Comparison of ENCODE assay signal across 11 cellular contexts in genomic region chr16:81469183-81469677, GRCh38. TPM values are rescaled to one million over a fixed set of nuclear protein-coding genes. Genes with fewer than 3 reads are reported as not detected.
A peak's percentile ranks its signal among the peaks of the same experiment; 100 is the strongest.
DNase-seq lines count a peak whose midpoint lies in the region; ATAC-seq, FAIRE-seq and TF ChIP-seq lines count a peak whose summit lies in the region.
"Had no signal": no experiment of that assay in that cellular context is flagged by ENCODE, and none has a peak within 500 bp of the region (broad histone marks: within the 10 kb centered on the region; RNA-seq: fewer than 3 reads in every experiment).

No MANE protein-coding gene starts in this region.

- no peak overlapping the region for H2BK12ac ChIP-seq in H1 (ENCODE audit: low read depth, low read length)

- TF ChIP-seq EP300 in H1 (IDR thresholded peaks at IDR 0.05; ENCODE audit: borderline replicate concordance in 1 of 2, low read depth in 2 of 2, low read length in 2 of 2) = no peak

- H3K27ac ChIP-seq in SU-DHL-6 (ENCODE audit: low read depth, low read length) = peak overlapping the region; percentile 84
- no peak overlapping the region for H3K27ac ChIP-seq in H1 (ENCODE audit: low read depth, low read length)
- no peak overlapping the region for H3K27ac ChIP-seq in testis
- H3K27ac ChIP-seq: right atrium auricular region had no signal

- no peak overlapping the region for H4K91ac ChIP-seq in H1 (replicated peaks; ENCODE audit: insufficient read length, low read length)

- H3K4me3 Mint-ChIP-seq in activated CD4-positive, alpha-beta T cell treated with anti-CD3 and anti-CD28 coated beads, Interleukin-2, amount 10 ng/mL, durations not matched to agents 24 days and 14 days = peak overlapping the region; percentile 66

- WGBS in H1 (ENCODE audit: extremely low coverage in 1 of 2, insufficient coverage in 1 of 2, insufficient read length in 1 of 2, insufficient replicate concordance in 2 of 2, low coverage in 1 of 2, low lambda C conversion rate in 2 of 2, missing lambda C conversion rate in 1 of 2), 2 experiments = 74% methylated on average over 4 of the region's 4 CpGs; no CpG with 5 or more reads in 1 of the 2 experiments
- 81 to 94% methylated on average over 4 of the region's 4 CpGs for WGBS in testis, 2 donors

- H3K4me2 ChIP-seq in SU-DHL-6 (ENCODE audit: low read depth, low read length, poor library complexity, severe bottlenecking) (peak overlapping the region; percentile 57), H1 (ENCODE audit: insufficient read depth in 1 of 2, low read depth in 2 of 2, low read length in 2 of 2) (no peak overlapping the region)

- no peak for FAIRE-seq in H1 (lab: Jason Lieb, UNC)

- H2BK5ac ChIP-seq in H1 (ENCODE audit: low read depth, low read length) = no peak overlapping the region

- no peak overlapping the region for H2AFZ ChIP-seq in SU-DHL-6 (ENCODE audit: low read depth, low read length, severe bottlenecking)
- H2AFZ ChIP-seq in H1 (ENCODE audit: low read length) = no peak overlapping the region

- H2BK120ac ChIP-seq in H1 (replicated peaks; ENCODE audit: low read depth, low read length) = no peak overlapping the region

- H3K56ac ChIP-seq in H1 (replicated peaks; ENCODE audit: insufficient read length, low read depth, low read length) = no peak overlapping the region

- no peak overlapping the region for H2BK15ac ChIP-seq in H1 (ENCODE audit: low read length)

- H3K79me2 ChIP-seq in SU-DHL-6 (ENCODE audit: insufficient read depth, low read length) (peaks cover 56% of the 10 kb centered on the region), H1 (ENCODE audit: control insufficient read depth in 1 of 2, insufficient read depth in 2 of 2, low read length in 2 of 2) (peaks cover 12 to 94% of the 10 kb centered on the region in 2 experiments)

- POLR2A ChIA-PET in H1 (lab: Charles Lee; ENCODE audit: partially characterized antibody) = interaction anchor here (1.0 to 2.1 kb wide), 3 partner anchors 10 to 23 kb away, joined by 3 to 4 read pairs (median 3); no protein-coding TSS in a partner anchor

- CTCF ChIA-PET in H1 (lab: Charles Lee; ENCODE audit: partially characterized antibody) = interaction anchor here (1.0 to 1.7 kb wide), 5 partner anchors 10 to 386 kb away, joined by 3 to 6 read pairs (median 3); no protein-coding TSS in a partner anchor

- no peaks in the 10 kb centered on the region for H3K9me2 ChIP-seq in SU-DHL-6 (replicated peaks; ENCODE audit: insufficient read depth, low read length)

- no peak overlapping the region for H3K14ac ChIP-seq in H1 (ENCODE audit: insufficient read length)

- no peak overlapping the region for H2BK20ac ChIP-seq in H1 (ENCODE audit: low read length)

- no peak overlapping the region for H3K23ac ChIP-seq in H1 (ENCODE audit: insufficient read length)

- H3K27me3 ChIP-seq in SU-DHL-6 (ENCODE audit: low read length) (no peaks in the 10 kb centered on the region), H1 (replicated peaks in 1 of 4; ENCODE audit: control insufficient read depth in 3 of 4, extremely low read depth in 1 of 4, insufficient read depth in 3 of 4, low read length in 3 of 4) (no peaks in the 10 kb centered on the region), testis (no peaks in the 10 kb centered on the region)
- H3K27me3 ChIP-seq: right atrium auricular region had no signal

- H3K36me3 Mint-ChIP-seq in activated CD4-positive, alpha-beta T cell treated with anti-CD3 and anti-CD28 coated beads, Interleukin-2, amount 10 ng/mL, durations not matched to agents 24 days and 14 days (ENCODE audit: low read depth) = peaks cover 12% of the 10 kb centered on the region

- H4K5ac ChIP-seq in H1 (ENCODE audit: insufficient read length, low read depth, low read length) = no peak overlapping the region

- H3K4me1 ChIP-seq in H1 (replicated peaks in 1 of 4; ENCODE audit: control insufficient read depth in 3 of 4, insufficient read depth in 4 of 4, low read length in 3 of 4) = peaks cover 2 to 8% (median 7%) of the 10 kb centered on the region in 4 experiments; a peak in 5 of 7 replicates
- H3K4me1 ChIP-seq in testis = peaks cover 3% of the 10 kb centered on the region

- H4K20me1 ChIP-seq in SU-DHL-6 (ENCODE audit: low read depth, low read length) (no peaks in the 10 kb centered on the region), H1 (replicated peaks in 1 of 2; ENCODE audit: control insufficient read depth in 1 of 2, insufficient read depth in 2 of 2, low read length in 2 of 2) (peaks cover 33 to 55% of the 10 kb centered on the region in 2 experiments)

- peak overlapping the region; percentile 39 for H3K9ac ChIP-seq in SU-DHL-6 (ENCODE audit: low read length)
- no peak overlapping the region for H3K9ac ChIP-seq in H1 (replicated peaks in 1 of 4; ENCODE audit: extremely low read depth in 1 of 4, low read depth in 3 of 4, low read length in 3 of 4)

- no peak for TF ChIP-seq CTCF in SU-DHL-6 (IDR thresholded peaks at IDR 0.05; ENCODE audit: insufficient read depth, low read length, poor library complexity, severe bottlenecking)
- TF ChIP-seq CTCF in H1 (IDR thresholded peaks at IDR 0.05; ENCODE audit: control extremely low read depth in 1 of 3, insufficient read depth in 1 of 3, low read depth in 1 of 3, low read length in 3 of 3) = no peak
- TF ChIP-seq CTCF in testis (IDR thresholded peaks at IDR 0.05) = no peak

- peaks cover 16% of the 10 kb centered on the region for H3F3A ChIP-seq in SU-DHL-6 (ENCODE audit: insufficient read depth)

- no peak overlapping the region for H4K8ac ChIP-seq in H1 (ENCODE audit: extremely low read depth, insufficient read depth, low read length)

- intact Hi-C loops in activated CD4-positive, alpha-beta T cell treated with anti-CD3 and anti-CD28 coated beads, Interleukin-2, amount 10 ng/mL, durations not matched to agents 24 days and 14 days (cut with micrococcal nuclease) = no loop called here
- intact Hi-C loops in testis (cut with DNase I; ENCODE audit: low total_unique reads) = no loop called here

- no peak overlapping the region for H3K4ac ChIP-seq in H1 (replicated peaks; ENCODE audit: insufficient read length, low read depth, low read length)

- DNase-seq in activated CD4-positive, alpha-beta T cell treated with anti-CD3 and anti-CD28 coated beads, Interleukin-2, amount 10 ng/mL, durations not matched to agents 24 days and 14 days = peak; percentile 66
- no peak for DNase-seq in activated CD4-positive, alpha-beta T cell treated with anti-CD3 and anti-CD28 coated beads, Interleukin-2, amount 50 U/mL, for 48 hours
- DNase-seq in H1 (ENCODE audit: low read depth in 1 of 2, low spot score in 2 of 2) (no peak), testis (no peak), DMS 273 treated with DMSO at 0.1 percent for 48 hours (lab: John Stamatoyannopoulos, UW) (no peak), DMS153 treated with DMSO at 0.1 percent for 48 hours (lab: John Stamatoyannopoulos, UW; ENCODE audit: unreplicated experiment) (no peak)
- DNase-seq in stimulated activated naive CD8-positive, alpha-beta T cell treated with anti-CD3 and anti-CD28 coated beads, Interleukin-15, Interleukin-2, amounts not matched to agents 100 U/mL and 50 U/mL, for 24 hours = no peak
- DNase-seq: NCI-H2081 treated with DMSO at 0.1 percent for 48 hours, SHP77 treated with DMSO at 0.1 percent for 48 hours had no signal

- H3K36me3 ChIP-seq in SU-DHL-6 (ENCODE audit: low read length) (no peaks in the 10 kb centered on the region), H1 (ENCODE audit: control insufficient read depth in 2 of 4, insufficient read depth in 4 of 4, low read length in 3 of 4) (peaks cover 0 to 8% (median 2%) of the 10 kb centered on the region in 4 experiments; a peak in 3 of 8 replicates), testis (ENCODE audit: low read depth, missing control alignments) (no peaks in the 10 kb centered on the region)
- H3K36me3 ChIP-seq: right atrium auricular region had no signal

- H3K79me1 ChIP-seq in H1 (ENCODE audit: low read depth, low read length) = peaks cover 39% of the 10 kb centered on the region

- ATAC-seq in stimulated activated naive CD8-positive, alpha-beta T cell treated with anti-CD3 and anti-CD28 coated beads, Interleukin-15, Interleukin-2, amounts not matched to agents 100 U/mL and 50 U/mL, for 24 hours = peak; percentile 14

- no peak overlapping the region for H3K4me3 ChIP-seq in SU-DHL-6 (ENCODE audit: insufficient read depth, low read length, poor library complexity, severe bottlenecking)
- no peak overlapping the region for H3K4me3 ChIP-seq in H1 (ENCODE audit: extremely low read depth in 1 of 4, insufficient read depth in 2 of 4, low read depth in 3 of 4, low read length in 4 of 4)
- no peak overlapping the region for H3K4me3 ChIP-seq in testis
- H3K4me3 ChIP-seq: right atrium auricular region had no signal

- H3K27me3 Mint-ChIP-seq in activated CD4-positive, alpha-beta T cell treated with anti-CD3 and anti-CD28 coated beads, Interleukin-2, amount 10 ng/mL, durations not matched to agents 24 days and 14 days = no peaks in the 10 kb centered on the region

- H3K23me2 ChIP-seq in H1 (ENCODE audit: low read depth, low read length) = no peaks in the 10 kb centered on the region

- H3K9me3 ChIP-seq in SU-DHL-6 (ENCODE audit: insufficient read depth, low read length) (no peaks in the 10 kb centered on the region), H1 (ENCODE audit: insufficient read depth in 2 of 2, low read depth in 1 of 2, low read length in 1 of 2) (no peaks in the 10 kb centered on the region), testis (no peaks in the 10 kb centered on the region)
- H3K9me3 ChIP-seq: right atrium auricular region had no signal

- H3K4me1 Mint-ChIP-seq in activated CD4-positive, alpha-beta T cell treated with anti-CD3 and anti-CD28 coated beads, Interleukin-2, amount 10 ng/mL, durations not matched to agents 24 days and 14 days = peaks cover 53% of the 10 kb centered on the region

- no peak overlapping the region for H3K18ac ChIP-seq in H1 (ENCODE audit: extremely low read depth, low read length)

- TF ChIP-seq POLR2A in H1 (IDR thresholded peaks at IDR 0.05; ENCODE audit: control extremely low read depth in 1 of 2, low read depth in 2 of 2, low read length in 2 of 2) (no peak), testis (IDR thresholded peaks at IDR 0.05) (no peak)

- no peak overlapping the region for H2AK5ac ChIP-seq in H1 (ENCODE audit: low read depth, low read length)

- no peak for TF ChIP-seq RAD21 in H1 (IDR thresholded peaks at IDR 0.05 in 1 of 2, conservative IDR thresholded peaks at IDR 0.05 in 1 of 2; ENCODE audit: low read depth in 2 of 2, low read length in 2 of 2)

- peak overlapping the region; percentile 89 for H3K27ac Mint-ChIP-seq in activated CD4-positive, alpha-beta T cell treated with anti-CD3 and anti-CD28 coated beads, Interleukin-2, amount 10 ng/mL, durations not matched to agents 24 days and 14 days

- no peaks in the 10 kb centered on the region for H3K9me3 Mint-ChIP-seq in activated CD4-positive, alpha-beta T cell treated with anti-CD3 and anti-CD28 coated beads, Interleukin-2, amount 10 ng/mL, durations not matched to agents 24 days and 14 days

RNA-seq across cellular contexts. Expression of gene CMIP, which starts 24.6 kb away (rescaled TPM):
- 40.0 and 42.9 TPM in 2 replicates for total RNA-seq in activated CD4-positive, alpha-beta T cell treated with anti-CD3 and anti-CD28 coated beads, Interleukin-2, amount 10 ng/mL, durations not matched to agents 24 days and 14 days
- total RNA-seq in H1 (2021; fragmentation: NEBNext Ultra II Directional; extraction: Animal tissue kit (Norgen Biotek cat#: 25700)) = 53.2 and 62.0 TPM in 2 replicates
- polyA plus RNA-seq in H1 (2011; rRNA removed) (7.9 and 21.2 TPM in 2 replicates), testis (ENCODE audit: insufficient read depth, low read depth, low replicate concordance) (34.9 TPM)
- polyA plus RNA-seq in H1 (2011; cell fraction: cytosol; rRNA removed) = 7.9 TPM
- polyA plus RNA-seq in H1 (2011; cell fraction: nucleus; rRNA removed) = 27.3 TPM
- polyA plus RNA-seq in H1 (2012, experiment 1 of 2) = 44.6 to 50.3 TPM (median 45.5 TPM) in 4 replicates
- 28.6 TPM for polyA plus RNA-seq in H1 (2012, experiment 2 of 2)
- polyA plus RNA-seq in H1 (2013, experiment 1 of 2) = 36.4 TPM
- polyA plus RNA-seq in H1 (2013, experiment 2 of 2) = 34.4 TPM
- polyA minus RNA-seq in H1 (2011; rRNA and poly(A)+ RNA removed) = 20.8 and 26.6 TPM in 2 replicates
- 35.2 TPM for polyA minus RNA-seq in H1 (2011; cell fraction: cytosol; rRNA and poly(A)+ RNA removed)
- 37.7 TPM for polyA minus RNA-seq in H1 (2011; cell fraction: nucleus; rRNA and poly(A)+ RNA removed)
- total RNA-seq in testis = 10 to 100 TPM; 42.0 to 72.5 TPM
